ENCODE assay signal across 22 cellular contexts in genomic region chr10:6092731-6093130, GRCh38. TPM values are rescaled to one million over a fixed set of nuclear protein-coding genes. Genes with fewer than 3 reads are reported as not detected.
DNase-seq lines count a peak whose midpoint lies in the region; ATAC-seq, FAIRE-seq and TF ChIP-seq lines count a peak whose summit lies in the region.
"Had no signal": no experiment of that assay in that cellular context is flagged by ENCODE, and none has a peak within 500 bp of the region (broad histone marks: within the 10 kb centered on the region; RNA-seq: fewer than 3 reads in every experiment).

No MANE protein-coding gene starts in this region.

- H2BK120ac ChIP-seq in H1 (replicated peaks; ENCODE audit: low read depth, low read length), result no peak overlapping the region

- no peak for TF ChIP-seq POLR2A in H1 (IDR thresholded peaks at IDR 0.05; ENCODE audit: control extremely low read depth in 1 of 2, low read depth in 2 of 2, low read length in 2 of 2)

- peaks cover 0 to 16% (median 5%) of the 10 kb centered on the region in 5 donors for H3K36me3 Mint-ChIP-seq in naive thymus-derived CD4-positive, alpha-beta T cell

- H3K9me3 ChIP-seq in OCI-LY3 (ENCODE audit: insufficient read depth, low read length) (no peaks in the 10 kb centered on the region), H1 (ENCODE audit: insufficient read depth in 2 of 2, low read depth in 1 of 2, low read length in 1 of 2) (no peaks in the 10 kb centered on the region)
- no peaks in the 10 kb centered on the region for H3K9me3 ChIP-seq in naive thymus-derived CD4-positive, alpha-beta T cell (ENCODE audit: control insufficient read depth in 2 of 3, low read length in 3 of 3)
- H3K9me3 ChIP-seq: transverse colon had no signal

- H3K27ac ChIP-seq in OCI-LY3 (ENCODE audit: low read length) (no peak overlapping the region), H1 (ENCODE audit: low read depth, low read length) (no peak overlapping the region)
- H3K27ac ChIP-seq in naive thymus-derived CD4-positive, alpha-beta T cell (ENCODE audit: low read depth, low read length), result no peak overlapping the region
- H3K27ac ChIP-seq: cardiac muscle cell, transverse colon had no signal

- no peak overlapping the region for H3K23ac ChIP-seq in H1 (ENCODE audit: insufficient read length)

- TF ChIP-seq RAD21 in H1 (IDR thresholded peaks at IDR 0.05 in 1 of 2, conservative IDR thresholded peaks at IDR 0.05 in 1 of 2; ENCODE audit: low read depth in 2 of 2, low read length in 2 of 2), result no peak

- H2AK5ac ChIP-seq in H1 (ENCODE audit: low read depth, low read length), result no peak overlapping the region

- H3K4me2 ChIP-seq in OCI-LY3 (ENCODE audit: low read length), result 0 out of 2 replicates have a peak overlapping the region, but pooled peaks have one; percentile 9
- no peak overlapping the region for H3K4me2 ChIP-seq in H1 (ENCODE audit: insufficient read depth in 1 of 2, low read depth in 2 of 2, low read length in 2 of 2)

- DNase-seq in stimulated activated naive CD8-positive, alpha-beta T cell treated with anti-CD3 and anti-CD28 coated beads, Interleukin-15, amount 100 ng/mL, for 72 hours, result no peak
- DNase-seq in stimulated activated naive CD8-positive, alpha-beta T cell treated with anti-CD3 and anti-CD28 coated beads, Interleukin-15, Interleukin-2, amounts not matched to agents 100 U/mL and 50 U/mL, for 24 hours, result no peak
- DNase-seq in H1 (ENCODE audit: low read depth in 1 of 2, low spot score in 2 of 2) (no peak), T-helper 9 cell (no peak)
- no peak for DNase-seq in naive thymus-derived CD4-positive, alpha-beta T cell
- DNase-seq: dermis blood vessel endothelial cell; DND-41; GOT3; immature natural killer cell; left ventricle myocardium superior; NCI-H1417; NCI-H524; Right ventricle myocardium superior; stimulated activated CD4-positive, alpha-beta T cell treated with anti-CD3 and anti-CD28 coated beads, Interleukin-2, amount 100 ng/mL, for 48 hours; SW 1271; transverse colon had no signal

- no peak overlapping the region for H3K4ac ChIP-seq in H1 (replicated peaks; ENCODE audit: insufficient read length, low read depth, low read length)

- TF ChIP-seq EP300 in H1 (IDR thresholded peaks at IDR 0.05; ENCODE audit: borderline replicate concordance in 1 of 2, low read depth in 2 of 2, low read length in 2 of 2), result no peak

- intact Hi-C loops in naive thymus-derived CD4-positive, alpha-beta T cell (cut with micrococcal nuclease), result no loop called here

- peaks cover 85% of the 10 kb centered on the region for H3K4me1 Mint-ChIP-seq in stimulated activated naive CD8-positive, alpha-beta T cell treated with anti-CD3 and anti-CD28 coated beads, Interleukin-15, amount 100 ng/mL, for 72 hours
- peaks cover 56 to 85% (median 77%) of the 10 kb centered on the region in 7 donors for H3K4me1 Mint-ChIP-seq in naive thymus-derived CD4-positive, alpha-beta T cell

- no peaks in the 10 kb centered on the region for H3K27me3 Mint-ChIP-seq in stimulated activated naive CD8-positive, alpha-beta T cell treated with anti-CD3 and anti-CD28 coated beads, Interleukin-15, amount 100 ng/mL, for 72 hours
- no peaks in the 10 kb centered on the region for H3K27me3 Mint-ChIP-seq in naive thymus-derived CD4-positive, alpha-beta T cell
- H3K27me3 Mint-ChIP-seq: stimulated activated naive CD8-positive, alpha-beta T cell treated with anti-CD3 and anti-CD28 coated beads, Interleukin-15, Interleukin-2, amounts not matched to agents 100 ng/mL and 50 ng/mL, for 24 hours had no signal

- ATAC-seq in stimulated activated naive CD8-positive, alpha-beta T cell treated with anti-CD3 and anti-CD28 coated beads, Interleukin-15, amount 100 ng/mL, for 72 hours, result no peak
- ATAC-seq in stimulated activated naive CD8-positive, alpha-beta T cell treated with anti-CD3 and anti-CD28 coated beads, Interleukin-15, Interleukin-2, amounts not matched to agents 100 U/mL and 50 U/mL, for 24 hours, result no peak
- no peak for ATAC-seq in HG03469 (IDR thresholded peaks at IDR 0.05; ENCODE audit: unreplicated experiment)
- no peak for ATAC-seq in naive thymus-derived CD4-positive, alpha-beta T cell
- ATAC-seq: left ventricle myocardium superior had no signal

- no peak overlapping the region for H3K9ac ChIP-seq in OCI-LY3 (ENCODE audit: low read length)
- H3K9ac ChIP-seq in H1 (replicated peaks in 1 of 4; ENCODE audit: extremely low read depth in 1 of 4, low read depth in 3 of 4, low read length in 3 of 4), result no peak overlapping the region

- POLR2A ChIA-PET in H1 (lab: Charles Lee; ENCODE audit: partially characterized antibody), result interaction anchor here (0.6 to 1.7 kb wide), 3 partner anchors 8 to 262 kb away, joined by 3 to 4 read pairs (median 3); no protein-coding TSS in a partner anchor
- POLR2A ChIA-PET in naive thymus-derived CD4-positive, alpha-beta T cell (lab: Charles Lee), result interaction anchor here (1.2 kb wide), 1 partner anchor 256 kb away, joined by 3 read pairs; no protein-coding TSS in a partner anchor

- H3K23me2 ChIP-seq in H1 (ENCODE audit: low read depth, low read length), result peaks cover 6% of the 10 kb centered on the region; the same call in 1 of the 2 replicates

- H4K20me1 ChIP-seq in OCI-LY3 (ENCODE audit: insufficient read depth, low read length), result peaks cover 73% of the 10 kb centered on the region
- peaks cover 17 to 22% of the 10 kb centered on the region in 2 experiments for H4K20me1 ChIP-seq in H1 (replicated peaks in 1 of 2; ENCODE audit: control insufficient read depth in 1 of 2, insufficient read depth in 2 of 2, low read length in 2 of 2)

- H4K91ac ChIP-seq in H1 (replicated peaks; ENCODE audit: insufficient read length, low read length), result no peak overlapping the region

- H3K36me3 ChIP-seq in OCI-LY3 (replicated peaks; ENCODE audit: low read depth, low read length) (peaks cover 5% of the 10 kb centered on the region), H1 (ENCODE audit: control insufficient read depth in 2 of 4, insufficient read depth in 4 of 4, low read length in 3 of 4) (peaks cover 0 to 4% (median 0%) of the 10 kb centered on the region in 4 experiments; a peak in 2 of 8 replicates)
- H3K36me3 ChIP-seq in naive thymus-derived CD4-positive, alpha-beta T cell (ENCODE audit: control insufficient read depth in 2 of 3, insufficient read depth in 3 of 3, low read length in 3 of 3), result peaks cover 0 to 13% (median 0%) of the 10 kb centered on the region in 3 experiments

- H3K4me1 ChIP-seq in OCI-LY3 (ENCODE audit: low read length) (peaks cover 40% of the 10 kb centered on the region), H1 (replicated peaks in 1 of 4; ENCODE audit: control insufficient read depth in 3 of 4, insufficient read depth in 4 of 4, low read length in 3 of 4) (peaks cover 6 to 28% (median 17%) of the 10 kb centered on the region in 4 experiments)
- peaks cover 20 to 34% of the 10 kb centered on the region in 2 donors for H3K4me1 ChIP-seq in naive thymus-derived CD4-positive, alpha-beta T cell (ENCODE audit: control insufficient read depth in 2 of 2, insufficient read depth in 2 of 2, low read length in 2 of 2)

- no peak overlapping the region for H3K14ac ChIP-seq in H1 (ENCODE audit: insufficient read length)

- no peak for FAIRE-seq in H1 (lab: Jason Lieb, UNC)

- H2AFZ ChIP-seq in OCI-LY3 (ENCODE audit: low read depth, low read length), result no peak overlapping the region
- no peak overlapping the region for H2AFZ ChIP-seq in H1 (ENCODE audit: low read length)

- H2BK5ac ChIP-seq in H1 (ENCODE audit: low read depth, low read length), result no peak overlapping the region

- H3K9me3 Mint-ChIP-seq in stimulated activated naive CD8-positive, alpha-beta T cell treated with anti-CD3 and anti-CD28 coated beads, Interleukin-15, amount 100 ng/mL, for 72 hours, result no peaks in the 10 kb centered on the region
- H3K9me3 Mint-ChIP-seq in naive thymus-derived CD4-positive, alpha-beta T cell, result no peaks in the 10 kb centered on the region
- H3K9me3 Mint-ChIP-seq: immature natural killer cell; stimulated activated naive CD8-positive, alpha-beta T cell treated with anti-CD3 and anti-CD28 coated beads, Interleukin-15, Interleukin-2, amounts not matched to agents 100 ng/mL and 50 ng/mL, for 24 hours had no signal

- H3K4me3 ChIP-seq in OCI-LY3 (ENCODE audit: low read length), result no peak overlapping the region
- no peak overlapping the region for H3K4me3 ChIP-seq in H1 (ENCODE audit: extremely low read depth in 1 of 4, insufficient read depth in 2 of 4, low read depth in 3 of 4, low read length in 4 of 4)
- no peak overlapping the region for H3K4me3 ChIP-seq in naive thymus-derived CD4-positive, alpha-beta T cell (ENCODE audit: low read length)
- H3K4me3 ChIP-seq: cardiac muscle cell, transverse colon had no signal

- H4K8ac ChIP-seq in H1 (ENCODE audit: extremely low read depth, insufficient read depth, low read length), result no peak overlapping the region

- H3K27ac Mint-ChIP-seq in stimulated activated naive CD8-positive, alpha-beta T cell treated with anti-CD3 and anti-CD28 coated beads, Interleukin-15, amount 100 ng/mL, for 72 hours, result no peak overlapping the region
- H3K27ac Mint-ChIP-seq in naive thymus-derived CD4-positive, alpha-beta T cell, result peak overlapping the region in 3 of 9 donors; percentile 10 to 55 (median 33)

- CTCF ChIA-PET in H1 (lab: Charles Lee; ENCODE audit: partially characterized antibody), result interaction anchor here (1.1 to 1.4 kb wide), 2 partner anchors 75 to 116 kb away, joined by 3 to 4 read pairs; no protein-coding TSS in a partner anchor
- CTCF ChIA-PET in naive thymus-derived CD4-positive, alpha-beta T cell (lab: Charles Lee), result interaction anchor here (1.9 kb wide), 1 partner anchor 78 kb away, joined by 4 read pairs; no protein-coding TSS in a partner anchor

- H3K79me2 ChIP-seq in OCI-LY3 (ENCODE audit: low read length) (peaks cover 89% of the 10 kb centered on the region), H1 (ENCODE audit: control insufficient read depth in 1 of 2, insufficient read depth in 2 of 2, low read length in 2 of 2) (peaks cover 40 to 82% of the 10 kb centered on the region in 2 experiments)

- TF ChIP-seq CTCF in OCI-LY3 (IDR thresholded peaks at IDR 0.05; ENCODE audit: low read depth, low read length) (no peak), H1 (IDR thresholded peaks at IDR 0.05; ENCODE audit: control extremely low read depth in 1 of 3, insufficient read depth in 1 of 3, low read depth in 1 of 3, low read length in 3 of 3) (no peak)

- no peak overlapping the region for H4K5ac ChIP-seq in H1 (ENCODE audit: insufficient read length, low read depth, low read length)

- H3K27me3 ChIP-seq in OCI-LY3 (ENCODE audit: low read depth, low read length), result no peaks in the 10 kb centered on the region
- no peaks in the 10 kb centered on the region for H3K27me3 ChIP-seq in H1 (replicated peaks in 1 of 4; ENCODE audit: control insufficient read depth in 3 of 4, extremely low read depth in 1 of 4, insufficient read depth in 3 of 4, low read length in 3 of 4)
- H3K27me3 ChIP-seq in naive thymus-derived CD4-positive, alpha-beta T cell (ENCODE audit: control insufficient read depth in 2 of 2, insufficient read depth in 2 of 2, low read length in 2 of 2), result no peaks in the 10 kb centered on the region
- H3K27me3 ChIP-seq: cardiac muscle cell, transverse colon had no signal

- H2BK12ac ChIP-seq in H1 (ENCODE audit: low read depth, low read length), result no peak overlapping the region

- H2BK20ac ChIP-seq in H1 (ENCODE audit: low read length), result no peak overlapping the region

- 78% methylated on average over 2 of the region's 2 CpGs; no CpG with 5 or more reads in 1 of the 2 experiments for WGBS in H1 (ENCODE audit: extremely low coverage in 1 of 2, insufficient coverage in 1 of 2, insufficient read length in 1 of 2, insufficient replicate concordance in 2 of 2, low coverage in 1 of 2, low lambda C conversion rate in 2 of 2, missing lambda C conversion rate in 1 of 2), 2 experiments

- H3K79me1 ChIP-seq in H1 (ENCODE audit: low read depth, low read length), result peaks cover 5% of the 10 kb centered on the region

- no peak overlapping the region for H3K18ac ChIP-seq in H1 (ENCODE audit: extremely low read depth, low read length)

- H2BK15ac ChIP-seq in H1 (ENCODE audit: low read length), result no peak overlapping the region

- H3K4me3 Mint-ChIP-seq in stimulated activated naive CD8-positive, alpha-beta T cell treated with anti-CD3 and anti-CD28 coated beads, Interleukin-15, amount 100 ng/mL, for 72 hours, result peak overlapping the region; percentile 6 to 95
- peak overlapping the region in 4 of 10 donors; percentile 19 to 95 (median 38) for H3K4me3 Mint-ChIP-seq in naive thymus-derived CD4-positive, alpha-beta T cell
- H3K4me3 Mint-ChIP-seq: immature natural killer cell had no signal

- no peak overlapping the region for H3K56ac ChIP-seq in H1 (replicated peaks; ENCODE audit: insufficient read length, low read depth, low read length)

RNA-seq across cellular contexts. Expression of gene RBM17, which starts 3.9 kb away (rescaled TPM):
- 120 and 128 TPM in 2 replicates for total RNA-seq in H1 (2021; fragmentation: NEBNext Ultra II Directional; extraction: Animal tissue kit (Norgen Biotek cat#: 25700))
- polyA plus RNA-seq in H1 (2011; rRNA removed), result 15.7 and 22.9 TPM in 2 replicates
- polyA plus RNA-seq in H1 (2011; cell fraction: cytosol; rRNA removed), result 46.4 TPM
- polyA plus RNA-seq in H1 (2011; cell fraction: nucleus; rRNA removed), result 85.1 TPM
- 97.6 to 142 TPM (median 112 TPM) in 4 replicates for polyA plus RNA-seq in H1 (2012, experiment 1 of 2)
- polyA plus RNA-seq in H1 (2012, experiment 2 of 2), result 18.0 TPM
- 105 TPM for polyA plus RNA-seq in H1 (2013, experiment 1 of 2)
- polyA plus RNA-seq in H1 (2013, experiment 2 of 2), result 105 TPM
- 23.0 and 32.3 TPM in 2 replicates for polyA minus RNA-seq in H1 (2011; rRNA and poly(A)+ RNA removed)
- polyA minus RNA-seq in H1 (2011; cell fraction: cytosol; rRNA and poly(A)+ RNA removed), result 26.4 TPM
- 41.5 TPM for polyA minus RNA-seq in H1 (2011; cell fraction: nucleus; rRNA and poly(A)+ RNA removed)
- 100 to 1,000 TPM; 120 to 158 (median 127) TPM for total RNA-seq in naive thymus-derived CD4-positive, alpha-beta T cell
- polyA plus RNA-seq in naive thymus-derived CD4-positive, alpha-beta T cell, result 10 to 100 TPM; 66.6 to 83.0 TPM

RNA-seq across cellular contexts. Expression of gene IL2RA, which starts 30.6 kb away (rescaled TPM):
- not detected in 2 replicates for total RNA-seq in H1 (2021; fragmentation: NEBNext Ultra II Directional; extraction: Animal tissue kit (Norgen Biotek cat#: 25700))
- polyA plus RNA-seq in H1 (2011; rRNA removed), result not detected in 2 replicates
- polyA plus RNA-seq in H1 (2011; cell fraction: cytosol; rRNA removed), result not detected
- not detected for polyA plus RNA-seq in H1 (2011; cell fraction: nucleus; rRNA removed)
- polyA plus RNA-seq in H1 (2012, experiment 1 of 2), result not detected in 4 replicates
- polyA plus RNA-seq in H1 (2012, experiment 2 of 2), result not detected
- polyA plus RNA-seq in H1 (2013, experiment 1 of 2), result not detected
- not detected for polyA plus RNA-seq in H1 (2013, experiment 2 of 2)
- polyA minus RNA-seq in H1 (2011; rRNA and poly(A)+ RNA removed), result not detected in 2 replicates
- polyA minus RNA-seq in H1 (2011; cell fraction: cytosol; rRNA and poly(A)+ RNA removed), result not detected
- polyA minus RNA-seq in H1 (2011; cell fraction: nucleus; rRNA and poly(A)+ RNA removed), result not detected
- 100 to 1,000 TPM in 1 of 5 experiments, 10 to 100 TPM in 1, 1 to 10 TPM in 3; 2.5 to 266 (median 6.7) TPM for total RNA-seq in naive thymus-derived CD4-positive, alpha-beta T cell
- 1 to 10 TPM in 1 of 2 donors, under 1 TPM in 1; 0.85 to 3.0 TPM for polyA plus RNA-seq in naive thymus-derived CD4-positive, alpha-beta T cell
- total RNA-seq: cardiac muscle cell, dermis blood vessel endothelial cell, pulmonary artery endothelial cell, skeletal muscle tissue had no signal
- polyA plus RNA-seq: cardiac muscle cell had no signal
